ENCODE assay signal across 1 cellular context in the genomic region with DNA sequence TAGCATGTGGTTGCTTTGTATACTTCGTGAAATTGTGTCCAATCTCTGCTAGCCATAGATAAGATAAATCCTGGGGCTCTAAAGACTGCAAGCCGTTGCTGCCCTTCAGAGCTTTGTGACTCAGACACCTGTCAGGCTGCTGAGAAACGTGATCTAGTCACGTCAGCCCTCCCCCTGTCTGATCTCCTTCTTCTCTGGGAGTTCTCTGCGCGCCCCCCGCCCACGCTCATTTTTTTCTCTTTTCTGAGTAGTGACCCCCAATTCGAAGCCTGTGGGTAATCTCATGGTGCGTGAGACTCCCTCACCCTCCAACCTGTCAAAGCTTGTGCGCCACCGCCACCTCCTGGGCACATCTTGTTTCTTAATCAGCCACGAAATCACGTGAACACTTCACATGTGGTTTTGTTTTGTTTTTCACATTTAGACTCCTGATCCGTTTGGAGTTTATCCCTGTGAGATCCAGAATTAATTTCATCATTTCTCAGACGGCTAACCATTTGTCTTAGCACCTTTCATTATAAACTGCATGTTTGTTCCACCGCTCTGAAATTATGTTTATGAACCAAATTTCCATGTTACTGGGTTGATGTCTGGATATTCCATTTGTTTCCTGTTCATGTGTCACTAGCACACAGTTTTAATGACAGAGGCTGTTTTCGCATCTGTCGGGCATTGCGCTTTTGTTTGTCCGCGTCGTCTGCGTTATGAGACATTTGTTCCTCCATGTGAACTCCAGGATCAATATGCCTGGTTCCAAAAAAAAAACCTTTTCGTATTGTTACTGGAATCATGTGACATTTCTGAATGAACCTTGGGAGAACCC.
TF ChIP-seq lines count a peak whose summit lies in the region.

No MANE protein-coding gene starts in this region.

TF ChIP-seq in HepG2, 621 proteins besides CTCF, POLR2A, EP300 and RAD21 (continued from another document and continues in another):
- TF ChIP-seq, protein P1, sequence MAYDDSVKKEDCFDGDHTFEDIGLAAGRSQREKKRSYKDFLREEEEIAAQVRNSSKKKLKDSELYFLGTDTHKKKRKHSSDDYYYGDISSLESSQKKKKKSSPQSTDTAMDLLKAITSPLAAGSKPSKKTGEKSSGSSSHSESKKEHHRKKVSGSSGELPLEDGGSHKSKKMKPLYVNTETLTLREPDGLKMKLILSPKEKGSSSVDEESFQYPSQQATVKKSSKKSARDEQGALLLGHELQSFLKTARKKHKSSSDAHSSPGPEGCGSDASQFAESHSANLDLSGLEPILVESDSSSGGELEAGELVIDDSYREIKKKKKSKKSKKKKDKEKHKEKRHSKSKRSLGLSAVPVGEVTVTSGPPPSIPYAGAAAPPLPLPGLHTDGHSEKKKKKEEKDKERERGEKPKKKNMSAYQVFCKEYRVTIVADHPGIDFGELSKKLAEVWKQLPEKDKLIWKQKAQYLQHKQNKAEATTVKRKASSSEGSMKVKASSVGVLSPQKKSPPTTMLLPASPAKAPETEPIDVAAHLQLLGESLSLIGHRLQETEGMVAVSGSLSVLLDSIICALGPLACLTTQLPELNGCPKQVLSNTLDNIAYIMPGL (CRISPR knock-in tag; IDR thresholded peaks at IDR 0.05; ENCODE audit: borderline replicate concordance in 1 of 2, low read depth in 1 of 2): peak in 1 of 2 experiments; percentile 79; a peak in 2 of 4 replicates
- TF ChIP-seq MAZ (IDR thresholded peaks at IDR 0.05; ENCODE audit: borderline replicate concordance, low read depth, low read length) (no peak), MAZ (CRISPR knock-in tag; IDR thresholded peaks at IDR 0.05; ENCODE audit: low read depth) (0 out of 2 replicates have a peak, but pooled peaks have one; percentile 37), RAD51 (IDR thresholded peaks at IDR 0.05; ENCODE audit: borderline replicate concordance) (peak; percentile 58), STAG1 (CRISPR knock-in tag; IDR thresholded peaks at IDR 0.05) (peak; percentile 96), FOXC1 (CRISPR knock-in tag; IDR thresholded peaks at IDR 0.05; ENCODE audit: borderline replicate concordance) (no peak), HOMEZ (CRISPR knock-in tag; IDR thresholded peaks at IDR 0.05; ENCODE audit: low read depth) (0 out of 2 replicates have a peak, but pooled peaks have one; percentile 49), MXD4 (CRISPR knock-in tag; IDR thresholded peaks at IDR 0.05) (peak; percentile 81; the same call in 1 of the 2 replicates), KDM2A (CRISPR knock-in tag; IDR thresholded peaks at IDR 0.05; ENCODE audit: borderline replicate concordance, low read depth) (peak; percentile 77; the same call in 1 of the 2 replicates), ZNF737 (CRISPR knock-in tag; IDR thresholded peaks at IDR 0.05; ENCODE audit: borderline replicate concordance) (no peak), FOSL2 (CRISPR knock-in tag; IDR thresholded peaks at IDR 0.05) (peak; percentile 42; the same call in 1 of the 2 replicates), ZBTB42 (CRISPR knock-in tag; IDR thresholded peaks at IDR 0.05) (no peak), SOX6 (IDR thresholded peaks at IDR 0.05) (no peak), SOX6 (CRISPR knock-in tag; IDR thresholded peaks at IDR 0.05) (peak; percentile 52), MIER2 (CRISPR knock-in tag; IDR thresholded peaks at IDR 0.05) (peak; percentile 69), ZNF773 (CRISPR knock-in tag; IDR thresholded peaks at IDR 0.05; ENCODE audit: borderline replicate concordance) (no peak), ZNF740 (CRISPR knock-in tag; IDR thresholded peaks at IDR 0.05) (no peak), TGIF2 (CRISPR knock-in tag; IDR thresholded peaks at IDR 0.05) (no peak; the same call in 1 of the 2 replicates), FOXA3 (CRISPR knock-in tag; IDR thresholded peaks at IDR 0.05) (peak; percentile 38; the same call in 1 of the 2 replicates), SIN3A (IDR thresholded peaks at IDR 0.05; ENCODE audit: borderline replicate concordance, low read depth, low read length) (peak; percentile 73; the same call in 1 of the 2 replicates), NR2C2 (CRISPR knock-in tag; IDR thresholded peaks at IDR 0.05; ENCODE audit: borderline replicate concordance) (peak; percentile 23; the same call in 1 of the 2 replicates), FOXA1 (IDR thresholded peaks at IDR 0.05) (no peak), FOXA1 (CRISPR knock-in tag; IDR thresholded peaks at IDR 0.05) (no peak), ZNF557 (CRISPR knock-in tag; IDR thresholded peaks at IDR 0.05) (no peak; the same call in 1 of the 2 replicates), POLR2G (IDR thresholded peaks at IDR 0.05; ENCODE audit: low read depth, low read length) (peak; percentile 33; the same call in 1 of the 2 replicates), ZNF543 (CRISPR knock-in tag; IDR thresholded peaks at IDR 0.05) (peak; percentile 11; the same call in 1 of the 2 replicates), SP5 (CRISPR knock-in tag; IDR thresholded peaks at IDR 0.05; ENCODE audit: borderline replicate concordance, low read depth) (no peak), JUND (CRISPR knock-in tag; IDR thresholded peaks at IDR 0.05) (0 out of 2 replicates have a peak, but pooled peaks have one; percentile 24), ZNF224 (CRISPR knock-in tag; IDR thresholded peaks at IDR 0.05) (0 out of 2 replicates have a peak, but pooled peaks have one; percentile 71), MYC (CRISPR knock-in tag; IDR thresholded peaks at IDR 0.05; ENCODE audit: borderline replicate concordance) (peak; percentile 47; the same call in 1 of the 2 replicates), ATF6 (CRISPR knock-in tag; conservative IDR thresholded peaks at IDR 0.05) (no peak), HMG20B (CRISPR knock-in tag; conservative IDR thresholded peaks at IDR 0.05) (no peak), SIX1 (CRISPR knock-in tag; IDR thresholded peaks at IDR 0.05; ENCODE audit: borderline replicate concordance) (no peak), HDAC1 (CRISPR knock-in tag; IDR thresholded peaks at IDR 0.05) (peak; percentile 75), GATAD2A (CRISPR knock-in tag; IDR thresholded peaks at IDR 0.05) (peak; percentile 48; the same call in 1 of the 2 replicates), MIER3 (CRISPR knock-in tag; IDR thresholded peaks at IDR 0.05; ENCODE audit: borderline replicate concordance) (peak; percentile 68; the same call in 1 of the 2 replicates), DPF2 (CRISPR knock-in tag; IDR thresholded peaks at IDR 0.05; ENCODE audit: borderline replicate concordance, low read depth) (no peak), ZC3H4 (CRISPR knock-in tag; IDR thresholded peaks at IDR 0.05; ENCODE audit: borderline replicate concordance) (0 out of 2 replicates have a peak, but pooled peaks have one; percentile 17), FOXO1 (CRISPR knock-in tag; IDR thresholded peaks at IDR 0.05) (peak; percentile 56; the same call in 1 of the 2 replicates), ZNF607 (CRISPR knock-in tag; IDR thresholded peaks at IDR 0.05; ENCODE audit: borderline replicate concordance) (0 out of 2 replicates have a peak, but pooled peaks have one; percentile 43)
- TF ChIP-seq, protein P2, sequence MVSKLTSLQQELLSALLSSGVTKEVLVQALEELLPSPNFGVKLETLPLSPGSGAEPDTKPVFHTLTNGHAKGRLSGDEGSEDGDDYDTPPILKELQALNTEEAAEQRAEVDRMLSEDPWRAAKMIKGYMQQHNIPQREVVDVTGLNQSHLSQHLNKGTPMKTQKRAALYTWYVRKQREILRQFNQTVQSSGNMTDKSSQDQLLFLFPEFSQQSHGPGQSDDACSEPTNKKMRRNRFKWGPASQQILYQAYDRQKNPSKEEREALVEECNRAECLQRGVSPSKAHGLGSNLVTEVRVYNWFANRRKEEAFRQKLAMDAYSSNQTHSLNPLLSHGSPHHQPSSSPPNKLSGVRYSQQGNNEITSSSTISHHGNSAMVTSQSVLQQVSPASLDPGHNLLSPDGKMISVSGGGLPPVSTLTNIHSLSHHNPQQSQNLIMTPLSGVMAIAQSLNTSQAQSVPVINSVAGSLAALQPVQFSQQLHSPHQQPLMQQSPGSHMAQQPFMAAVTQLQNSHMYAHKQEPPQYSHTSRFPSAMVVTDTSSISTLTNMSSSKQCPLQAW (CRISPR knock-in tag; IDR thresholded peaks at IDR 0.05): peak; percentile 55; the same call in 1 of the 2 replicates
- TF ChIP-seq, protein P3, sequence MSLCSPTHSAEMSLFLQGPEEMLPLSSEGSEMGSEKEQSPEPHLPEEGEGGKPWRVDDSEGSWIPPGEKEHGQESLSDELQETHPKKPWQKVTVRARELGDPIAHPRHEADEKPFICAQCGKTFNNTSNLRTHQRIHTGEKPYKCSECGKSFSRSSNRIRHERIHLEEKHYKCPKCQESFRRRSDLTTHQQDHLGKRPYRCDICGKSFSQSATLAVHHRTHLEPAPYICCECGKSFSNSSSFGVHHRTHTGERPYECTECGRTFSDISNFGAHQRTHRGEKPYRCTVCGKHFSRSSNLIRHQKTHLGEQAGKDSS (CRISPR knock-in tag; IDR thresholded peaks at IDR 0.05; ENCODE audit: borderline replicate concordance, low read depth): no peak
- TF ChIP-seq, protein P4, sequence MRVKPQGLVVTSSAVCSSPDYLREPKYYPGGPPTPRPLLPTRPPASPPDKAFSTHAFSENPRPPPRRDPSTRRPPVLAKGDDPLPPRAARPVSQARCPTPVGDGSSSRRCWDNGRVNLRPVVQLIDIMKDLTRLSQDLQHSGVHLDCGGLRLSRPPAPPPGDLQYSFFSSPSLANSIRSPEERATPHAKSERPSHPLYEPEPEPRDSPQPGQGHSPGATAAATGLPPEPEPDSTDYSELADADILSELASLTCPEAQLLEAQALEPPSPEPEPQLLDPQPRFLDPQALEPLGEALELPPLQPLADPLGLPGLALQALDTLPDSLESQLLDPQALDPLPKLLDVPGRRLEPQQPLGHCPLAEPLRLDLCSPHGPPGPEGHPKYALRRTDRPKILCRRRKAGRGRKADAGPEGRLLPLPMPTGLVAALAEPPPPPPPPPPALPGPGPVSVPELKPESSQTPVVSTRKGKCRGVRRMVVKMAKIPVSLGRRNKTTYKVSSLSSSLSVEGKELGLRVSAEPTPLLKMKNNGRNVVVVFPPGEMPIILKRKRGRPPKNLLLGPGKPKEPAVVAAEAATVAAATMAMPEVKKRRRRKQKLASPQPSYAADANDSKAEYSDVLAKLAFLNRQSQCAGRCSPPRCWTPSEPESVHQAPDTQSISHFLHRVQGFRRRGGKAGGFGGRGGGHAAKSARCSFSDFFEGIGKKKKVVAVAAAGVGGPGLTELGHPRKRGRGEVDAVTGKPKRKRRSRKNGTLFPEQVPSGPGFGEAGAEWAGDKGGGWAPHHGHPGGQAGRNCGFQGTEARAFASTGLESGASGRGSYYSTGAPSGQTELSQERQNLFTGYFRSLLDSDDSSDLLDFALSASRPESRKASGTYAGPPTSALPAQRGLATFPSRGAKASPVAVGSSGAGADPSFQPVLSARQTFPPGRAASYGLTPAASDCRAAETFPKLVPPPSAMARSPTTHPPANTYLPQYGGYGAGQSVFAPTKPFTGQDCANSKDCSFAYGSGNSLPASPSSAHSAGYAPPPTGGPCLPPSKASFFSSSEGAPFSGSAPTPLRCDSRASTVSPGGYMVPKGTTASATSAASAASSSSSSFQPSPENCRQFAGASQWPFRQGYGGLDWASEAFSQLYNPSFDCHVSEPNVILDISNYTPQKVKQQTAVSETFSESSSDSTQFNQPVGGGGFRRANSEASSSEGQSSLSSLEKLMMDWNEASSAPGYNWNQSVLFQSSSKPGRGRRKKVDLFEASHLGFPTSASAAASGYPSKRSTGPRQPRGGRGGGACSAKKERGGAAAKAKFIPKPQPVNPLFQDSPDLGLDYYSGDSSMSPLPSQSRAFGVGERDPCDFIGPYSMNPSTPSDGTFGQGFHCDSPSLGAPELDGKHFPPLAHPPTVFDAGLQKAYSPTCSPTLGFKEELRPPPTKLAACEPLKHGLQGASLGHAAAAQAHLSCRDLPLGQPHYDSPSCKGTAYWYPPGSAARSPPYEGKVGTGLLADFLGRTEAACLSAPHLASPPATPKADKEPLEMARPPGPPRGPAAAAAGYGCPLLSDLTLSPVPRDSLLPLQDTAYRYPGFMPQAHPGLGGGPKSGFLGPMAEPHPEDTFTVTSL (CRISPR knock-in tag; IDR thresholded peaks at IDR 0.05; ENCODE audit: borderline replicate concordance): 0 out of 2 replicates have a peak, but pooled peaks have one; percentile 7
- TF ChIP-seq, protein P5, sequence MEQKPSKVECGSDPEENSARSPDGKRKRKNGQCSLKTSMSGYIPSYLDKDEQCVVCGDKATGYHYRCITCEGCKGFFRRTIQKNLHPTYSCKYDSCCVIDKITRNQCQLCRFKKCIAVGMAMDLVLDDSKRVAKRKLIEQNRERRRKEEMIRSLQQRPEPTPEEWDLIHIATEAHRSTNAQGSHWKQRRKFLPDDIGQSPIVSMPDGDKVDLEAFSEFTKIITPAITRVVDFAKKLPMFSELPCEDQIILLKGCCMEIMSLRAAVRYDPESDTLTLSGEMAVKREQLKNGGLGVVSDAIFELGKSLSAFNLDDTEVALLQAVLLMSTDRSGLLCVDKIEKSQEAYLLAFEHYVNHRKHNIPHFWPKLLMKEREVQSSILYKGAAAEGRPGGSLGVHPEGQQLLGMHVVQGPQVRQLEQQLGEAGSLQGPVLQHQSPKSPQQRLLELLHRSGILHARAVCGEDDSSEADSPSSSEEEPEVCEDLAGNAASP (CRISPR knock-in tag; IDR thresholded peaks at IDR 0.05; ENCODE audit: borderline replicate concordance): peak; percentile 64; the same call in 1 of the 2 replicates
